ENCODE assay signal across 2 cellular contexts in the genomic region with DNA sequence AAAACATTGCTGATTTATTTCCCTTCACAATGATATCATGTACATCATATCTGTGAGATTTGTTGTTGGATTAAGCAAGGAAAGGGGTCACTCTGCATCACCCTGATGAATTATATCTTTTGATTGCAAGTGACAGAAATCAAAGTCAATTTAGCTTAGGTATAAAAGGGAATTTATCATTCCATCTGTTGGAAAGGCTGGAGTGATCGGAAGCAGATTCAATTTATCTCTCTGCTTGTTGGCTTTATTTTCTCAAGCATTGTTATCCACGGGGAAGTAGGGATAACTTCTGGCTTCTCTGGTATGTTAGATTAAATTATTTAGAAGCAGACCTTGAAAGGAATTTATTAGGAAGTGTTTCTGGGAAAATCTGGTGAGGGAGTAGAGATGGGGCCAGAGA.
TF ChIP-seq lines count a peak whose summit lies in the region.

No MANE protein-coding gene starts in this region.

TF ChIP-seq in SK-N-SH, 30 proteins besides CTCF, POLR2A, EP300 and RAD21 (continued from another document):
- TF ChIP-seq REST (IDR thresholded peaks at IDR 0.05; ENCODE audit: low read depth, low read length) (no peak), FOXM1 (IDR thresholded peaks at IDR 0.05; ENCODE audit: low read depth) (no peak)
- TF ChIP-seq, protein P1, sequence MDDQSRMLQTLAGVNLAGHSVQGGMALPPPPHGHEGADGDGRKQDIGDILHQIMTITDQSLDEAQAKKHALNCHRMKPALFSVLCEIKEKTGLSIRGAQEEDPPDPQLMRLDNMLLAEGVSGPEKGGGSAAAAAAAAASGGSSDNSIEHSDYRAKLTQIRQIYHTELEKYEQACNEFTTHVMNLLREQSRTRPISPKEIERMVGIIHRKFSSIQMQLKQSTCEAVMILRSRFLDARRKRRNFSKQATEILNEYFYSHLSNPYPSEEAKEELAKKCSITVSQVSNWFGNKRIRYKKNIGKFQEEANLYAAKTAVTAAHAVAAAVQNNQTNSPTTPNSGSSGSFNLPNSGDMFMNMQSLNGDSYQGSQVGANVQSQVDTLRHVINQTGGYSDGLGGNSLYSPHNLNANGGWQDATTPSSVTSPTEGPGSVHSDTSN (IDR thresholded peaks at IDR 0.05), result peak; percentile 50; the same call in 1 of the 2 replicates

TF ChIP-seq in SK-N-SH treated with all-trans-retinoic acid at 6 μM for 48 hours, 23 proteins besides CTCF, POLR2A, EP300 and RAD21 (continued from another document):
- peak; percentile 90; the same call in 1 of the 2 replicates for TF ChIP-seq CSDC2 (CRISPR knock-in tag; IDR thresholded peaks at IDR 0.05)
- peak; percentile 89 for TF ChIP-seq TSHZ2 (CRISPR knock-in tag; IDR thresholded peaks at IDR 0.05)
- TF ChIP-seq, protein P2, sequence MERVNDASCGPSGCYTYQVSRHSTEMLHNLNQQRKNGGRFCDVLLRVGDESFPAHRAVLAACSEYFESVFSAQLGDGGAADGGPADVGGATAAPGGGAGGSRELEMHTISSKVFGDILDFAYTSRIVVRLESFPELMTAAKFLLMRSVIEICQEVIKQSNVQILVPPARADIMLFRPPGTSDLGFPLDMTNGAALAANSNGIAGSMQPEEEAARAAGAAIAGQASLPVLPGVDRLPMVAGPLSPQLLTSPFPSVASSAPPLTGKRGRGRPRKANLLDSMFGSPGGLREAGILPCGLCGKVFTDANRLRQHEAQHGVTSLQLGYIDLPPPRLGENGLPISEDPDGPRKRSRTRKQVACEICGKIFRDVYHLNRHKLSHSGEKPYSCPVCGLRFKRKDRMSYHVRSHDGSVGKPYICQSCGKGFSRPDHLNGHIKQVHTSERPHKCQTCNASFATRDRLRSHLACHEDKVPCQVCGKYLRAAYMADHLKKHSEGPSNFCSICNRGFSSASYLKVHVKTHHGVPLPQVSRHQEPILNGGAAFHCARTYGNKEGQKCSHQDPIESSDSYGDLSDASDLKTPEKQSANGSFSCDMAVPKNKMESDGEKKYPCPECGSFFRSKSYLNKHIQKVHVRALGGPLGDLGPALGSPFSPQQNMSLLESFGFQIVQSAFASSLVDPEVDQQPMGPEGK (CRISPR knock-in tag; IDR thresholded peaks at IDR 0.05; ENCODE audit: borderline replicate concordance), result 0 out of 2 replicates have a peak, but pooled peaks have one; percentile 30
- TF ChIP-seq ARNTL (CRISPR knock-in tag; IDR thresholded peaks at IDR 0.05; ENCODE audit: borderline replicate concordance, low read depth), result no peak
- no peak for TF ChIP-seq ZNF565 (CRISPR knock-in tag; conservative IDR thresholded peaks at IDR 0.05; ENCODE audit: low read depth)
- no peak for TF ChIP-seq RARB (CRISPR knock-in tag; IDR thresholded peaks at IDR 0.05)
- TF ChIP-seq ZNF70 (CRISPR knock-in tag; IDR thresholded peaks at IDR 0.05), result no peak
- TF ChIP-seq ZNF8 (CRISPR knock-in tag; IDR thresholded peaks at IDR 0.05), result peak; percentile 28; the same call in 1 of the 2 replicates
- TF ChIP-seq GLIS3 (CRISPR knock-in tag; IDR thresholded peaks at IDR 0.05), result peak; percentile 77; the same call in 1 of the 2 replicates
- no peak for TF ChIP-seq BACH2 (CRISPR knock-in tag; IDR thresholded peaks at IDR 0.05; ENCODE audit: borderline replicate concordance)
- no peak for TF ChIP-seq OSR1 (CRISPR knock-in tag; IDR thresholded peaks at IDR 0.05)
- TF ChIP-seq ISL1 (CRISPR knock-in tag; IDR thresholded peaks at IDR 0.05), result peak; percentile 95
- peak; percentile 84 for TF ChIP-seq ESRRG (CRISPR knock-in tag; IDR thresholded peaks at IDR 0.05)
- TF ChIP-seq TCF4 (CRISPR knock-in tag; IDR thresholded peaks at IDR 0.05; ENCODE audit: borderline replicate concordance), result peak; percentile 72; the same call in 1 of the 2 replicates
- TF ChIP-seq ZFP30 (CRISPR knock-in tag; IDR thresholded peaks at IDR 0.05), result no peak
- no peak for TF ChIP-seq PPARA (CRISPR knock-in tag; IDR thresholded peaks at IDR 0.05; ENCODE audit: borderline replicate concordance)
TF ChIP-seq in SK-N-SH treated with all-trans-retinoic acid at 6 μM for 48 hours: peak in this region for 12.
